1 cellular context compared by ENCODE assay signal in the genomic region with DNA sequence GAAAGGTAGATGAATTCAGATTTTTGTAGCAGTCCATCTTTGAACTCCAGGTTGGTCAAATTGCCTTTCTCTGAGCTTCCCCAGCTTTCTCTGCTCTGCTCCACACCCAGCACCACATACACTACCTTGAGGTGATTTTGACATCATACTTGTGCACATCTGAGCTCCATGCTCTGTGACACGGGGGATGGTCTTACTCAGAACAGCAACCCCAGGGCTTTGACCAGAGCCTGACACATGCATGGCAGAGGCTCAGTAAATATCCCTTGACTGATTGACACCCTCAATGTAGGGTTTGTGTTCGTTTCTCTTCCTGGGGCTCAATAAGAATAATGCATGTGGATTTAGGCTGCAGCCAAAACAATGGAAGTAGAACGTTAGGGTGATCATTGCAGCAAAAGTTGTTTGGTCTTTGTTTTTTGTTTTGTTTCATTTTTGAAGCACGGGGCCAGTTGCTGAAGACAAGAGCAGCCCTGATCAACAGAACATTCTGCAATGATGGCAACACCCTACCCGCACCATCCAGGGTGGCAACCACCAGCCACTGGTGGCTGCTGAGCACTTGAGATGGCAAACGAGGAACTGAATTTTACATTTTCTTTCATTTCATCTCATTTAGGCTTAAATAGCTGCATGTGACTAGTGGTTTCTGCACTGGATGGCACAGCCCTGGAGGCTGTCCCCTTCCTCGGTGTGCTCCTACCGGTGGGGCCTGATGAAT.
TF ChIP-seq lines count a peak whose summit lies in the region.

No MANE protein-coding gene starts in this region.

TF ChIP-seq in A549, 52 proteins besides CTCF, POLR2A, EP300 and RAD21 (continued from another document):
- TF ChIP-seq CEBPB (IDR thresholded peaks at IDR 0.05) = no peak
